In genomic region chr6:33273129-33273923, GRCh38 we compare ENCODE assay signal across 10 cellular contexts. TPM values are rescaled to one million over a fixed set of nuclear protein-coding genes. Genes with fewer than 3 reads are reported as not detected.
DNase-seq lines count a peak whose midpoint lies in the region; ATAC-seq, FAIRE-seq and TF ChIP-seq lines count a peak whose summit lies in the region.
"Had no signal": no experiment of that assay in that cellular context is flagged by ENCODE, and none has a peak within 500 bp of the region (broad histone marks: within the 10 kb centered on the region; RNA-seq: fewer than 3 reads in every experiment).

No MANE protein-coding gene starts in this region.

- H3K9ac ChIP-seq in endothelial cell of umbilical vein (replicated peaks; ENCODE audit: extremely low read depth, insufficient read depth, low read length) (peak overlapping the region; percentile 91), parathyroid adenoma (no peak overlapping the region)

- H3K9me1 ChIP-seq in endothelial cell of umbilical vein (replicated peaks; ENCODE audit: control insufficient read depth, extremely low read depth, insufficient read depth, low read length) = no peaks in the 10 kb centered on the region

- intact Hi-C loops in PC-9 (cut with micrococcal nuclease; ENCODE audit: unreplicated experiment) (loop anchor here (10.0 kb wide), 1 partner anchor 69 kb away; the partner anchor contains the start of genes HSD17B8, RING1, RXRB and SLC39A7), endothelial cell of umbilical vein (cut with micrococcal nuclease) (loop anchor here (2.0 to 5.0 kb wide), 2 partner anchors 73 to 154 kb away; partner anchors contain the start of genes RXRB and SLC39A7)

- H3K79me2 ChIP-seq in PC-9 (ENCODE audit: low read depth) (peaks cover 56% of the 10 kb centered on the region), endothelial cell of umbilical vein (ENCODE audit: control insufficient read depth, insufficient read depth, low read length) (peaks cover 48% of the 10 kb centered on the region), parathyroid adenoma (peaks cover 6% of the 10 kb centered on the region)

- H3K27ac ChIP-seq in PC-9 (peak overlapping the region; percentile 79), endothelial cell of umbilical vein (ENCODE audit: insufficient read depth, low read depth, low read length) (peak overlapping the region; percentile 85), parathyroid adenoma (no peak overlapping the region)

- peak overlapping the region; percentile 66 for H3K4me3 ChIP-seq in GM06990 (replicated peaks; ENCODE audit: low read depth, low read length)
- peak overlapping the region; percentile 70 for H3K4me3 ChIP-seq in PC-9
- peak overlapping the region; percentile 70 to 86 (median 83) for H3K4me3 ChIP-seq in endothelial cell of umbilical vein (replicated peaks in 1 of 3; ENCODE audit: insufficient read depth in 1 of 3, low read depth in 1 of 3, low read length in 3 of 3)
- H3K4me3 ChIP-seq in parathyroid adenoma (ENCODE audit: low read depth, low read length) = no peak overlapping the region

- dilution Hi-C loops in endothelial cell of umbilical vein (cut with MboI; ENCODE audit: extremely low pct_ligation_motif_present, low sequenced_read_pairs) = no loop called here

- DNase-seq in GM06990 (ENCODE audit: extremely low read depth, insufficient read length) (no peak), PC-9 (peak in 1 of 2 experiments; percentile 10), endothelial cell of umbilical vein (ENCODE audit: low read depth, low spot score) (peak; percentile 13), ureter (ENCODE audit: low spot score) (no peak), iPS-NIHi7 (ENCODE audit: extremely low spot score) (no peak), HEK293T (ENCODE audit: extremely low spot score) (no peak)
- DNase-seq: SHP77 treated with DMSO at 0.1 percent for 48 hours had no signal

- FAIRE-seq in endothelial cell of umbilical vein (lab: Jason Lieb, UNC) = peak; percentile 15
- FAIRE-seq: islet of Langerhans had no signal

- H3K36me3 ChIP-seq in GM06990 (ENCODE audit: control insufficient read depth, insufficient read depth, low read length) = peaks cover 19% of the 10 kb centered on the region
- peaks cover 44% of the 10 kb centered on the region for H3K36me3 ChIP-seq in PC-9 (ENCODE audit: low read depth)
- H3K36me3 ChIP-seq in endothelial cell of umbilical vein (ENCODE audit: control insufficient read depth in 2 of 2, extremely low read depth in 1 of 2, insufficient read depth in 2 of 2, low read length in 2 of 2) = peaks cover 9 to 18% of the 10 kb centered on the region in 2 experiments
- no peaks in the 10 kb centered on the region for H3K36me3 ChIP-seq in parathyroid adenoma (ENCODE audit: control insufficient read depth, insufficient read depth, low read length)

- TF ChIP-seq CTCF in GM06990 (IDR thresholded peaks at IDR 0.05; ENCODE audit: insufficient read depth, low read length, poor library complexity, severe bottlenecking) (no peak), PC-9 (conservative IDR thresholded peaks at IDR 0.05) (no peak), endothelial cell of umbilical vein (IDR thresholded peaks at IDR 0.05; ENCODE audit: extremely low read depth in 1 of 2, insufficient read depth in 1 of 2, low read depth in 1 of 2, low read length in 2 of 2) (no peak), parathyroid adenoma (IDR thresholded peaks at IDR 0.05) (no peak)

- H4K20me1 ChIP-seq in PC-9 (ENCODE audit: insufficient read depth) (peaks cover 36% of the 10 kb centered on the region), endothelial cell of umbilical vein (replicated peaks; ENCODE audit: control insufficient read depth, extremely low read depth, insufficient read depth, low read length) (peaks cover 5% of the 10 kb centered on the region)

- CTCF ChIA-PET in PC-9 (lab: Charles Lee) = no interaction called here
- CTCF ChIA-PET in endothelial cell of umbilical vein (lab: Charles Lee) = interaction anchor here (1.6 kb wide), 1 partner anchor 11 kb away, joined by 4 read pairs; no protein-coding TSS in a partner anchor
- CTCF ChIA-PET in HEK293T (lab: Yijun Ruan, JAX) = no interaction called here

- H3K4me1 ChIP-seq in PC-9 (replicated peaks; ENCODE audit: insufficient read depth) (peaks cover 39% of the 10 kb centered on the region), endothelial cell of umbilical vein (ENCODE audit: control insufficient read depth, extremely low read depth, insufficient read depth, low read length) (peaks cover 48% of the 10 kb centered on the region), parathyroid adenoma (peaks cover 6% of the 10 kb centered on the region)

- H3K9me3 ChIP-seq in PC-9 (ENCODE audit: insufficient read depth, low read depth) (no peaks in the 10 kb centered on the region), endothelial cell of umbilical vein (replicated peaks; ENCODE audit: control insufficient read depth, insufficient read depth, low read length) (no peaks in the 10 kb centered on the region), parathyroid adenoma (ENCODE audit: control insufficient read depth, low read length) (no peaks in the 10 kb centered on the region)

- no peak overlapping the region for H2AFZ ChIP-seq in PC-9
- H2AFZ ChIP-seq in endothelial cell of umbilical vein (ENCODE audit: low read depth, low read length) = no peak overlapping the region
- no peak overlapping the region for H2AFZ ChIP-seq in parathyroid adenoma

- BruUV-seq in PC-9 (replicated peaks; lab: Mats Ljungman, UMichigan) (no TSS peak), endothelial cell of umbilical vein (replicated peaks; lab: Mats Ljungman, UMichigan) (no TSS peak)

- peaks cover 61% of the 10 kb centered on the region for H3F3A ChIP-seq in PC-9 (ENCODE audit: insufficient read depth, low read depth)

- no peak for TF ChIP-seq POLR2A in endothelial cell of umbilical vein (IDR thresholded peaks at IDR 0.05; ENCODE audit: low read depth, low read length)

- ATAC-seq in GM21723 (IDR thresholded peaks at IDR 0.05; ENCODE audit: unreplicated experiment) = no peak

- no peaks in the 10 kb centered on the region for H3K9me2 ChIP-seq in PC-9 (ENCODE audit: insufficient read depth)

- POLR2A ChIA-PET in PC-9 (lab: Charles Lee; ENCODE audit: unreplicated experiment) = interaction anchor here (0.7 kb wide), 1 partner anchor 16 kb away, joined by 3 read pairs; the partner anchor contains the start of gene PFDN6
- POLR2A ChIA-PET in endothelial cell of umbilical vein (lab: Charles Lee) = no interaction called here
- POLR2A ChIA-PET in HEK293T (lab: Yijun Ruan, JAX) = interaction anchor here (2.4 to 5.5 kb wide), 4 partner anchors 16 to 45 kb away, joined by 17 to 54 read pairs (median 26); partner anchors contain the start of genes PFDN6, RGL2, WDR46 and ZBTB22

- peak overlapping the region; percentile 96 for H3K4me2 ChIP-seq in PC-9
- H3K4me2 ChIP-seq in endothelial cell of umbilical vein (ENCODE audit: insufficient read depth, low read length) = peak overlapping the region; percentile 97
- H3K4me2 ChIP-seq in parathyroid adenoma (ENCODE audit: low read length) = peak overlapping the region; percentile 84

- H3K27me3 ChIP-seq in GM06990 (replicated peaks; ENCODE audit: control insufficient read depth, insufficient read depth, low read length) (no peaks in the 10 kb centered on the region), PC-9 (ENCODE audit: insufficient read depth, low read depth) (no peaks in the 10 kb centered on the region), endothelial cell of umbilical vein (ENCODE audit: control insufficient read depth in 2 of 2, insufficient read depth in 2 of 2, low read length in 2 of 2) (no peaks in the 10 kb centered on the region), parathyroid adenoma (ENCODE audit: control insufficient read depth, insufficient read depth, low read length) (no peaks in the 10 kb centered on the region)

RNA-seq across cellular contexts. Expression of gene RPS18, which starts 1.5 kb away (rescaled TPM):
- 2,057 and 2,442 TPM in 2 replicates for total RNA-seq in PC-9 (2021)
- 2,193 and 2,336 TPM in 2 replicates for total RNA-seq in endothelial cell of umbilical vein
- 4,861 and 5,541 TPM in 2 replicates for polyA plus RNA-seq in endothelial cell of umbilical vein
- 7,007 and 7,014 TPM in 2 replicates for polyA plus RNA-seq in endothelial cell of umbilical vein (2011; cell fraction: cytosol; rRNA removed)
- polyA plus RNA-seq in endothelial cell of umbilical vein (2011; cell fraction: nucleus; rRNA removed) = 1,795 and 1,961 TPM in 2 replicates
- 4,512 and 4,549 TPM in 2 replicates for polyA plus RNA-seq in endothelial cell of umbilical vein (2012)
- 1,989 and 2,282 TPM in 2 replicates for polyA minus RNA-seq in endothelial cell of umbilical vein
- polyA minus RNA-seq in endothelial cell of umbilical vein (2011; cell fraction: cytosol; rRNA and poly(A)+ RNA removed) = 1,001 TPM
- 146 and 178 TPM in 2 replicates for polyA minus RNA-seq in endothelial cell of umbilical vein (2011; cell fraction: nucleus; rRNA and poly(A)+ RNA removed)
- total RNA-seq in ureter = 3,074 TPM

RNA-seq across cellular contexts. Expression of gene VPS52, which starts 1.6 kb away (rescaled TPM):
- 46.2 and 48.3 TPM in 2 replicates for total RNA-seq in PC-9 (2021)
- 43.8 and 49.2 TPM in 2 replicates for total RNA-seq in endothelial cell of umbilical vein
- 112 and 132 TPM in 2 replicates for polyA plus RNA-seq in endothelial cell of umbilical vein
- polyA plus RNA-seq in endothelial cell of umbilical vein (2011; cell fraction: cytosol; rRNA removed) = 46.6 and 50.0 TPM in 2 replicates
- 401 and 420 TPM in 2 replicates for polyA plus RNA-seq in endothelial cell of umbilical vein (2011; cell fraction: nucleus; rRNA removed)
- polyA plus RNA-seq in endothelial cell of umbilical vein (2012) = 25.9 and 35.2 TPM in 2 replicates
- polyA minus RNA-seq in endothelial cell of umbilical vein = 161 and 169 TPM in 2 replicates
- 36.9 TPM for polyA minus RNA-seq in endothelial cell of umbilical vein (2011; cell fraction: cytosol; rRNA and poly(A)+ RNA removed)
- polyA minus RNA-seq in endothelial cell of umbilical vein (2011; cell fraction: nucleus; rRNA and poly(A)+ RNA removed) = 105 and 144 TPM in 2 replicates
- total RNA-seq in ureter = 80.8 TPM

RNA-seq across cellular contexts. Expression of gene B3GALT4, which starts 3.6 kb away (rescaled TPM):
- total RNA-seq in PC-9 (2021) = 10.3 and 12.8 TPM in 2 replicates
- total RNA-seq in endothelial cell of umbilical vein = 4.1 and 4.5 TPM in 2 replicates
- polyA plus RNA-seq in endothelial cell of umbilical vein = 5.6 and 7.6 TPM in 2 replicates
- 2.6 and 4.7 TPM in 2 replicates for polyA plus RNA-seq in endothelial cell of umbilical vein (2011; cell fraction: cytosol; rRNA removed)
- polyA plus RNA-seq in endothelial cell of umbilical vein (2011; cell fraction: nucleus; rRNA removed) = 1.5 and 2.0 TPM in 2 replicates
- polyA plus RNA-seq in endothelial cell of umbilical vein (2012) = 1.3 and 1.5 TPM in 2 replicates
- 4.4 and 5.1 TPM in 2 replicates for polyA minus RNA-seq in endothelial cell of umbilical vein
- 1.8 TPM for polyA minus RNA-seq in endothelial cell of umbilical vein (2011; cell fraction: cytosol; rRNA and poly(A)+ RNA removed)
- 3.4 and 4.7 TPM in 2 replicates for polyA minus RNA-seq in endothelial cell of umbilical vein (2011; cell fraction: nucleus; rRNA and poly(A)+ RNA removed)
- 20.2 TPM for total RNA-seq in ureter

RNA-seq across cellular contexts. Expression of gene WDR46, which starts 15.7 kb away (rescaled TPM):
- total RNA-seq in PC-9 (2021) (52.4 and 59.6 TPM in 2 replicates), endothelial cell of umbilical vein (66.9 and 71.2 TPM in 2 replicates), ureter (53.8 TPM)
- polyA plus RNA-seq in endothelial cell of umbilical vein = 53.9 and 61.4 TPM in 2 replicates
- 48.5 and 53.8 TPM in 2 replicates for polyA plus RNA-seq in endothelial cell of umbilical vein (2011; cell fraction: cytosol; rRNA removed)
- 142 and 147 TPM in 2 replicates for polyA plus RNA-seq in endothelial cell of umbilical vein (2011; cell fraction: nucleus; rRNA removed)
- polyA plus RNA-seq in endothelial cell of umbilical vein (2012) = 45.7 and 54.4 TPM in 2 replicates
- 67.6 and 70.8 TPM in 2 replicates for polyA minus RNA-seq in endothelial cell of umbilical vein
- 59.2 TPM for polyA minus RNA-seq in endothelial cell of umbilical vein (2011; cell fraction: cytosol; rRNA and poly(A)+ RNA removed)
- 36.8 and 37.1 TPM in 2 replicates for polyA minus RNA-seq in endothelial cell of umbilical vein (2011; cell fraction: nucleus; rRNA and poly(A)+ RNA removed)

RNA-seq across cellular contexts. Expression of gene PFDN6, which starts 16.1 kb away (rescaled TPM):
- 51.5 and 57.2 TPM in 2 replicates for total RNA-seq in PC-9 (2021)
- 52.3 and 63.5 TPM in 2 replicates for total RNA-seq in endothelial cell of umbilical vein
- 27.5 and 31.0 TPM in 2 replicates for polyA plus RNA-seq in endothelial cell of umbilical vein
- polyA plus RNA-seq in endothelial cell of umbilical vein (2011; cell fraction: cytosol; rRNA removed) = 51.3 and 61.3 TPM in 2 replicates
- 35.2 and 48.3 TPM in 2 replicates for polyA plus RNA-seq in endothelial cell of umbilical vein (2011; cell fraction: nucleus; rRNA removed)
- 85.6 and 86.7 TPM in 2 replicates for polyA plus RNA-seq in endothelial cell of umbilical vein (2012)
- polyA minus RNA-seq in endothelial cell of umbilical vein = 20.6 and 22.2 TPM in 2 replicates
- polyA minus RNA-seq in endothelial cell of umbilical vein (2011; cell fraction: cytosol; rRNA and poly(A)+ RNA removed) = 13.7 TPM
- polyA minus RNA-seq in endothelial cell of umbilical vein (2011; cell fraction: nucleus; rRNA and poly(A)+ RNA removed) = 9.4 and 17.9 TPM in 2 replicates
- 49.9 TPM for total RNA-seq in ureter
